In the genomic region with DNA sequence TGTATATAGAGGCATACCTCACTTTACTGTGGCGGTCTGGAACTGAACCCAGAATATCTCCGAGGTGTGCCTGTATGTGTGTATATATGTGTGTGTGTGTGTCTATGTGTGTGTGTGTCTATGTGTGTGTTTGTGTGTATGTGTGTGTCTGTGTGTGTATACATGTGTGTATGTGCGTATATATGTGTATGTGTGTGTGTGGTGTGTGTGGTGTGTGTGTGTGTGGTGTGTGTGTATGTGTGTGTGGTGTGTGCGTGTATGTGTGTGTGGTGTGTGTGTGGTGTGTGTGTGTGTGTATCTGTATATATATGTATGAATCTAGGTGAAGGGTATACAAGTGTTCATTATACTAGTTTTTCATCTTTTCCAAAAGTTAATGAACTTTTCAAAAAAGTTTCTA, we compare ENCODE assay signal across 15 cellular contexts.
"Had no signal": no experiment of that assay in that cellular context is flagged by ENCODE, and none has a peak within 500 bp of the region (broad histone marks: within the 10 kb centered on the region; RNA-seq: fewer than 3 reads in every experiment).

No MANE protein-coding gene starts in this region.

- DNase-seq: activated naive CD4-positive, alpha-beta T cell treated with Interleukin-2 at 50 U/mL for 16 hours; erythroblast; islet precursor cell; midbrain; small intestine; stimulated activated CD4-positive, alpha-beta T cell treated with anti-CD3 and anti-CD28 coated beads, Interleukin-4, amount 100 ng/mL, for 24 hours; stimulated activated naive CD4-positive, alpha-beta T cell had no signal

- ATAC-seq: activated CD4-positive, CD25-positive, alpha-beta regulatory T cell treated with anti-CD3 and anti-CD28 coated beads, Interleukin-2, amount 50 U/mL, for 24 hours; activated T-helper 17 cell treated with anti-CD3 and anti-CD28 coated beads, Interleukin-2, amount 50 U/mL, for 72 hours; gastroesophageal sphincter had no signal

- H3K27me3 Mint-ChIP-seq: activated T-helper 17 cell treated with anti-CD3 and anti-CD28 coated beads, Interleukin-2, amount 50 U/mL, for 72 hours had no signal

- H3K4me3 ChIP-seq: gastroesophageal sphincter, lung, right atrium auricular region, tibial artery, vagina had no signal

- H3K9me3 Mint-ChIP-seq: activated T-helper 17 cell treated with anti-CD3 and anti-CD28 coated beads, Interleukin-2, amount 50 U/mL, for 72 hours had no signal

- H3K27me3 ChIP-seq: gastroesophageal sphincter, right atrium auricular region, tibial artery, vagina had no signal

- FAIRE-seq: bronchial epithelial cell, small intestine had no signal

- H3K9me3 ChIP-seq: gastroesophageal sphincter, right atrium auricular region, tibial artery, vagina had no signal

- H3K4me3 Mint-ChIP-seq: activated T-helper 17 cell treated with anti-CD3 and anti-CD28 coated beads, Interleukin-2, amount 50 U/mL, for 72 hours had no signal

- H3K27ac ChIP-seq: right atrium auricular region, tibial artery, vagina had no signal

- H3K36me3 ChIP-seq: right atrium auricular region, vagina had no signal
